In genomic region chr12:108594-108993, GRCh38 we compare ENCODE assay signal across 14 cellular contexts. TPM values are rescaled to one million over a fixed set of nuclear protein-coding genes. Genes with fewer than 3 reads are reported as not detected.
DNase-seq lines count a peak whose midpoint lies in the region; ATAC-seq, FAIRE-seq and TF ChIP-seq lines count a peak whose summit lies in the region.
"Had no signal": no experiment of that assay in that cellular context is flagged by ENCODE, and none has a peak within 500 bp of the region (broad histone marks: within the 10 kb centered on the region; RNA-seq: fewer than 3 reads in every experiment).

No MANE protein-coding gene starts in this region.

- no peak overlapping the region for H3K27ac ChIP-seq in right lobe of liver
- H3K27ac ChIP-seq in HepG2 (ENCODE audit: extremely low read length, insufficient read depth, low read length): no peak overlapping the region
- H3K27ac ChIP-seq: epithelial cell of prostate, neutrophil had no signal

- no peaks in the 10 kb centered on the region for H3K79me2 ChIP-seq in HepG2 (ENCODE audit: insufficient read depth, low read length)

- H3K36me3 ChIP-seq in right lobe of liver (no peaks in the 10 kb centered on the region), HepG2 (replicated peaks in 1 of 2; ENCODE audit: control insufficient read depth in 1 of 2, insufficient read depth in 2 of 2, low read length in 2 of 2) (no peaks in the 10 kb centered on the region)
- H3K36me3 ChIP-seq: neutrophil had no signal

- no peak overlapping the region for H2AFZ ChIP-seq in HepG2 (ENCODE audit: low read length)

- no peak for TF ChIP-seq EP300 in HepG2 (IDR thresholded peaks at IDR 0.05; ENCODE audit: low read depth in 2 of 2, low read length in 2 of 2)
- no peak for TF ChIP-seq EP300 in HepG2 (CRISPR knock-in tag; IDR thresholded peaks at IDR 0.05; ENCODE audit: borderline replicate concordance)

- H4K20me1 ChIP-seq in HepG2 (ENCODE audit: insufficient read depth, low read length): no peaks in the 10 kb centered on the region

- intact Hi-C loops in right lobe of liver (cut with DNase I) (no loop called here), HepG2 (cut with micrococcal nuclease; ENCODE audit: unreplicated experiment) (no loop called here)

- H3K27me3 ChIP-seq in right lobe of liver: no peaks in the 10 kb centered on the region
- H3K27me3 ChIP-seq in HepG2 (ENCODE audit: control insufficient read depth in 1 of 2, insufficient read depth in 2 of 2, low read length in 2 of 2): peaks cover 2 to 41% of the 10 kb centered on the region in 2 experiments; a peak in 4 of 5 replicates

- WGBS in right lobe of liver (ENCODE audit: insufficient coverage, low coverage, low lambda C conversion rate, missing lambda C conversion rate): 38% methylated on average over 8 of the region's 9 CpGs
- 32% methylated on average over 6 of the region's 9 CpGs for WGBS in HepG2 (ENCODE audit: low lambda C conversion rate)

- DNase-seq in right lobe of liver (peak in 2 of 3 donors; percentile 41 to 59), HepG2 (ENCODE audit: low spot score) (no peak), NCI-H69 (lab: John Stamatoyannopoulos, UW) (peak; percentile 78), hypothalamus (lab: John Stamatoyannopoulos, UW) (peak in 28 of 51 donors; percentile 4 to 69 (median 22)), ureter (ENCODE audit: low spot score) (peak; percentile 57), LoVo (ENCODE audit: low spot score) (no peak), erythroblast (lab: John Stamatoyannopoulos, UW) (no peak)
- no peak for DNase-seq in stimulated activated CD8-positive, alpha-beta memory T cell treated with anti-CD3 and anti-CD28 coated beads, Interleukin-4, amount 100 ng/mL, for 48 hours
- DNase-seq: immature natural killer cell; MV-4-11; stimulated activated CD4-positive, alpha-beta T cell treated with anti-CD3 and anti-CD28 coated beads, Interleukin-4, amount 100 ng/mL, for 24 hours had no signal

- TF ChIP-seq CTCF in right lobe of liver (IDR thresholded peaks at IDR 0.05): no peak
- TF ChIP-seq CTCF in HepG2 (CRISPR knock-in tag; IDR thresholded peaks at IDR 0.05): no peak

- H3K4me2 ChIP-seq in HepG2 (ENCODE audit: low read depth, low read length): no peak overlapping the region

- no TSS peak for BruUV-seq in HepG2 (replicated peaks; lab: Mats Ljungman, UMichigan)

- no peak for TF ChIP-seq RAD21 in HepG2 (CRISPR knock-in tag; IDR thresholded peaks at IDR 0.05)

- H3K4me1 ChIP-seq in right lobe of liver (no peaks in the 10 kb centered on the region), HepG2 (ENCODE audit: insufficient read depth, low read length) (peaks cover 13% of the 10 kb centered on the region)

- H3K4me3 ChIP-seq in right lobe of liver (no peak overlapping the region), HepG2 (replicated peaks in 1 of 3; ENCODE audit: insufficient read depth in 1 of 3, low read depth in 2 of 3, low read length in 3 of 3) (no peak overlapping the region)

- TF ChIP-seq POLR2A in right lobe of liver (IDR thresholded peaks at IDR 0.05) (no peak), HepG2 (IDR thresholded peaks at IDR 0.05; ENCODE audit: insufficient read depth in 1 of 2, low read depth in 2 of 2, low read length in 2 of 2) (no peak), erythroblast (IDR thresholded peaks at IDR 0.05; ENCODE audit: low read length) (no peak)

- no peak overlapping the region for H3K9ac ChIP-seq in HepG2 (ENCODE audit: insufficient read depth, low read depth, low read length)

- CTCF ChIA-PET in HepG2 (lab: Yijun Ruan, JAX; ENCODE audit: low intra/inter-chr PET ratio, low total read pairs): no interaction called here

- in situ Hi-C loops in HepG2 (cut with HindIII; ENCODE audit: extremely low pct_ligation_motif_present, low pct_unique_long_range_greater_than_20kb): no loop called here

- ATAC-seq in right lobe of liver: peak in 1 of 4 donors; percentile 10
- ATAC-seq in HepG2: no peak

- no peaks in the 10 kb centered on the region for H3K9me3 ChIP-seq in right lobe of liver
- no peaks in the 10 kb centered on the region for H3K9me3 ChIP-seq in HepG2 (ENCODE audit: low read length)
- H3K9me3 ChIP-seq: neutrophil had no signal

- FAIRE-seq in HepG2 (lab: Jason Lieb, UNC): no peak

- POLR2A ChIA-PET in HepG2 (lab: Yijun Ruan, JAX): no interaction called here

TF ChIP-seq in HepG2, 621 proteins besides CTCF, POLR2A, EP300 and RAD21 (continues in another document):
- TF ChIP-seq MAF1 (CRISPR knock-in tag; IDR thresholded peaks at IDR 0.05; ENCODE audit: borderline replicate concordance): no peak
- no peak for TF ChIP-seq ZFY (CRISPR knock-in tag; IDR thresholded peaks at IDR 0.05)
- no peak for TF ChIP-seq CREBL2 (CRISPR knock-in tag; IDR thresholded peaks at IDR 0.05; ENCODE audit: borderline replicate concordance)
- no peak for TF ChIP-seq MXD1 (CRISPR knock-in tag; IDR thresholded peaks at IDR 0.05)
- no peak for TF ChIP-seq ZSCAN21 (CRISPR knock-in tag; IDR thresholded peaks at IDR 0.05; ENCODE audit: borderline replicate concordance)
- TF ChIP-seq, protein P1, sequence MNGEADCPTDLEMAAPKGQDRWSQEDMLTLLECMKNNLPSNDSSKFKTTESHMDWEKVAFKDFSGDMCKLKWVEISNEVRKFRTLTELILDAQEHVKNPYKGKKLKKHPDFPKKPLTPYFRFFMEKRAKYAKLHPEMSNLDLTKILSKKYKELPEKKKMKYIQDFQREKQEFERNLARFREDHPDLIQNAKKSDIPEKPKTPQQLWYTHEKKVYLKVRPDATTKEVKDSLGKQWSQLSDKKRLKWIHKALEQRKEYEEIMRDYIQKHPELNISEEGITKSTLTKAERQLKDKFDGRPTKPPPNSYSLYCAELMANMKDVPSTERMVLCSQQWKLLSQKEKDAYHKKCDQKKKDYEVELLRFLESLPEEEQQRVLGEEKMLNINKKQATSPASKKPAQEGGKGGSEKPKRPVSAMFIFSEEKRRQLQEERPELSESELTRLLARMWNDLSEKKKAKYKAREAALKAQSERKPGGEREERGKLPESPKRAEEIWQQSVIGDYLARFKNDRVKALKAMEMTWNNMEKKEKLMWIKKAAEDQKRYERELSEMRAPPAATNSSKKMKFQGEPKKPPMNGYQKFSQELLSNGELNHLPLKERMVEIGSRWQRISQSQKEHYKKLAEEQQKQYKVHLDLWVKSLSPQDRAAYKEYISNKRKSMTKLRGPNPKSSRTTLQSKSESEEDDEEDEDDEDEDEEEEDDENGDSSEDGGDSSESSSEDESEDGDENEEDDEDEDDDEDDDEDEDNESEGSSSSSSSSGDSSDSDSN (CRISPR knock-in tag; IDR thresholded peaks at IDR 0.05): no peak
- TF ChIP-seq ZBTB37 (CRISPR knock-in tag; IDR thresholded peaks at IDR 0.05): no peak
- no peak for TF ChIP-seq FOSL1 (CRISPR knock-in tag; IDR thresholded peaks at IDR 0.05; ENCODE audit: borderline replicate concordance)
- TF ChIP-seq CENPBD1 (CRISPR knock-in tag; IDR thresholded peaks at IDR 0.05; ENCODE audit: borderline replicate concordance, low read depth): no peak

RNA-seq across cellular contexts. Expression of gene IQSEC3, which starts 42.0 kb away (rescaled TPM):
- total RNA-seq in right lobe of liver (under 1 TPM in 5 of 6 experiments, not detected in 1; 0.05 to 0.64 (median 0.15) TPM), HepG2 (2016; rRNA removed; fragmentation: Illumina TruSeq; extraction: Trizol) (not detected in 2 replicates), ureter (4.3 TPM)
- total RNA-seq in HepG2 (2016; cell fraction: cytosol; rRNA removed; fragmentation: Illumina TruSeq; extraction: Trizol; ENCODE audit: low read depth): not detected in 2 replicates
- not detected in 2 replicates for total RNA-seq in HepG2 (2016; cell fraction: insoluble cytoplasmic fraction; rRNA removed; fragmentation: Illumina TruSeq; extraction: Trizol)
- total RNA-seq in HepG2 (2016; cell fraction: membrane; rRNA removed; fragmentation: Illumina TruSeq; extraction: Trizol): not detected in 2 replicates
- not detected in 2 replicates for total RNA-seq in HepG2 (2016; cell fraction: nucleus; rRNA removed; fragmentation: Illumina TruSeq; extraction: Trizol)
- polyA plus RNA-seq in HepG2 (2011; rRNA removed): not detected in 2 replicates
- not detected in 2 replicates for polyA plus RNA-seq in HepG2 (2011; cell fraction: cytosol; rRNA removed)
- polyA plus RNA-seq in HepG2 (2011; cell fraction: nucleus; rRNA removed): not detected in 2 replicates
- not detected in 2 replicates for polyA plus RNA-seq in HepG2 (2012)
- polyA plus RNA-seq in HepG2 (2016; cell fraction: cytosol; fragmentation: Illumina TruSeq; extraction: Trizol; ENCODE audit: low read depth): not detected in 2 replicates
- not detected in 2 replicates for polyA plus RNA-seq in HepG2 (2016; cell fraction: insoluble cytoplasmic fraction; fragmentation: Illumina TruSeq; extraction: Trizol; ENCODE audit: low read depth)
- not detected in 2 replicates for polyA plus RNA-seq in HepG2 (2016; cell fraction: membrane; fragmentation: Illumina TruSeq; extraction: Trizol; ENCODE audit: low read depth)
- not detected in 2 replicates for polyA plus RNA-seq in HepG2 (2016; cell fraction: nucleus; fragmentation: Illumina TruSeq; extraction: Trizol; ENCODE audit: insufficient read depth, low read depth)
- polyA minus RNA-seq in HepG2 (2011; rRNA and poly(A)+ RNA removed; ENCODE audit: low replicate concordance): not detected in 2 replicates
- polyA minus RNA-seq in HepG2 (2011; cell fraction: cytosol; rRNA and poly(A)+ RNA removed): not detected in 2 replicates
- not detected in 2 replicates for polyA minus RNA-seq in HepG2 (2011; cell fraction: nucleus; rRNA and poly(A)+ RNA removed)
- total RNA-seq: RPMI7951 had no signal

Comparison
In these comparisons a context has a peak if more than half of its experiments do, and no peak if none do; other contexts are left out.
1. DNase-seq: peak in right lobe of liver (2 of 3), NCI-H69 (single experiment), hypothalamus (28 of 51) and ureter (single experiment); none in HepG2 (single experiment), LoVo (single experiment), erythroblast (0 of 2) and stimulated activated CD8-positive, alpha-beta memory T cell treated with anti-CD3 and anti-CD28 coated beads, Interleukin-4, amount 100 ng/mL, for 48 hours (single experiment).